ENCODE assay signal across 16 cellular contexts in the genomic region with DNA sequence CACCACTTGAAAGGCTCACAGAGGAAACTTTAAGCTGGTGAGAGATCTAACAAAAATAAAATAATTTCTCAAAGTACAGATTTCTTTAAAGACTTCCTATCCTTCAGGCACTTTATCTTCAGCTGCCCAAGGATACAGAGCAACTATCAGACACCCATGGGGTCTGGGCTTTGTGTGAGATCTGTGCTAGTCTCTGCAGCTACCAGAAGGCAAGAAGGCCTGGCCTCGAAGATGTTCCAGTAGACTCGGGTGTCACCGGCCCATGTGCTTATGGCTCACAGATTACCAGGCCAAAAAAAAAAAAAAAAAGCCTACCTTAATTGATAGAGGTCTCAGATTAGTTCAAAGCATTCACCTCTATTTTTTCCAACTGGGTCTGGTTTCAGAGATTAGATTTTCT.
"Had no signal": no experiment of that assay in that cellular context is flagged by ENCODE, and none has a peak within 500 bp of the region (broad histone marks: within the 10 kb centered on the region; RNA-seq: fewer than 3 reads in every experiment).

No MANE protein-coding gene starts in this region.

- H3K4me1 ChIP-seq: parathyroid adenoma, prostate gland, thyroid gland had no signal

- H3K36me3 ChIP-seq: heart left ventricle, prostate gland, suprapubic skin, thyroid gland, upper lobe of left lung had no signal

- H3K9me3 ChIP-seq: heart left ventricle, prostate gland, suprapubic skin, thyroid gland, upper lobe of left lung had no signal

- H3K27ac ChIP-seq: epithelial cell of prostate, parathyroid adenoma, skin epidermis, suprapubic skin, thyroid gland had no signal

- ATAC-seq: effector memory CD8-positive, alpha-beta T cell; heart left ventricle; sciatic nerve had no signal

- H3K9ac ChIP-seq: parathyroid adenoma had no signal

- H3K27me3 ChIP-seq: thyroid gland, upper lobe of left lung had no signal

- DNase-seq: effector memory CD8-positive, alpha-beta T cell; foreskin melanocyte; heart left ventricle; hypothalamus; kidney glomerular epithelial cell; naive B cell; occipital lobe; stimulated activated naive CD4-positive, alpha-beta T cell; thyroid gland; upper lobe of left lung had no signal

- H3K4me3 ChIP-seq: heart left ventricle, prostate gland, skin epidermis, suprapubic skin, thyroid gland, upper lobe of left lung had no signal
